Comparison of ENCODE assay signal across 15 cellular contexts in the genomic region with DNA sequence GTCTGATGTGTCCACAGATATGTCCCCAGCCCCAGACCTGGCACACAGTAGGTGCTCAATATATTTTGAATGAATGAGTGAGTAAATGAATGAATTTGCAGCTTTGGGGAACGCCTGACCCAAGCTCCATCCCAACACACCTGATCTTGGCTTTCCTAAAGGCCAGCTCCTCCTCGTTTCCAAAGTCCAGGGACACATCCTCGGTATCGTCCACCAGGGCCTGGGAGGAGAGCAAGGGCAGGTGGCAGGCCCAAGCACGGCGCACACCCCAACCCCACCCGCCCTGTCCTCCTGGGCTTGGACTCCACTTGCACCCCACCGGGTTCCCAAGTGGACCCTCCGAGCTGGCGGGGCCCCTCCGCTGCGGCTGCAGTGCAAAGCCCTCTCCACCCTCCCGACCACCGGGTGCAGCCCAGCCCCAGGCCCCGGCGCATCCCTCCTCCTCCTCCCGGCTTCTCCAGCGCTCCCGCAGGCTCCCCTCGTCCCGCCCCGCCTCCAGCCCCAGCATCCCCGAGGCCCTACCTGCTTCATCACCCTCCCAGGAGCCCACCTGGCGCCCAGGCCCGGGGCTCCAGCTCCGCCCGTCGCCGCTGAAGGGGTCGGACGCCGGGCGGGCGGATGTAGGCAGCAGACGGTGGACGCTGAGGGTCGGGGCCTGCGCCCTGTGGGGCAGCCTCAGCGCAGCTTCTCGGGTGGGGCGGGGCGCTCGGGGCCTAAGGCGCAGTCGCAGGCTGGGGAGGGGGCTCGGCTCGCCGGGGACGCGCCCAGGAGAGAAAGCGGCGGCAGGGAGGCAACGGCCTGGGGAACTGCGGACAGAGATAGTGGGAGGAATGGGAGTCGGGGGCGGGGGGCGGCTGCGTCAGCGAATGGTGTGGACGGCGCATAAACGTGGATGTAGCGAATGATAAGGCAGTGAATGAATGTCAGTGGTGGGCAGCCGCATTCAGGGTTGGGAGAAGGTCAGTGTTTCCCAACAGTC. TPM values are rescaled to one million over a fixed set of nuclear protein-coding genes. Genes with fewer than 3 reads are reported as not detected.
A peak's percentile ranks its signal among the peaks of the same experiment; 100 is the strongest.
DNase-seq lines count a peak whose midpoint lies in the region; ATAC-seq, FAIRE-seq and TF ChIP-seq lines count a peak whose summit lies in the region.
"Had no signal": no experiment of that assay in that cellular context is flagged by ENCODE, and none has a peak within 500 bp of the region (broad histone marks: within the 10 kb centered on the region; RNA-seq: fewer than 3 reads in every experiment).

A gene (minus strand): TSS at position 832 of the 979 bp plus-strand sequence. CDS start 301 bp downstream, at position 531.

- H3K79me2 ChIP-seq in neural progenitor cell (ENCODE audit: low read depth): no peaks in the 10 kb centered on the region

- no peaks in the 10 kb centered on the region for H4K20me1 ChIP-seq in neural progenitor cell (ENCODE audit: low read depth)

- H3K9ac ChIP-seq in neural progenitor cell: peak within 1 kb of the TSS; percentile 41

- peak; percentile 45 for ATAC-seq in Right ventricle myocardium inferior
- no peak for ATAC-seq in Right ventricle myocardium superior (ENCODE audit: poor library complexity)
- no peak for ATAC-seq in activated CD8-positive, alpha-beta memory T cell treated with anti-CD3 and anti-CD28 coated beads, Interleukin-2, amount 10 ng/mL, durations not matched to agents 7 days and 5 days
- no peak for ATAC-seq in body of pancreas

- peaks cover 9% of the 10 kb centered on the region for H3K27me3 ChIP-seq in left ventricle myocardium inferior (ENCODE audit: low read depth)
- H3K27me3 ChIP-seq in neural progenitor cell: peaks cover 4% of the 10 kb centered on the region
- no peaks in the 10 kb centered on the region for H3K27me3 ChIP-seq in vagina
- H3K27me3 ChIP-seq in body of pancreas: no peaks in the 10 kb centered on the region

- H3K36me3 Mint-ChIP-seq in neural progenitor cell: no peaks in the 10 kb centered on the region
- no peaks in the 10 kb centered on the region for H3K36me3 Mint-ChIP-seq in activated CD8-positive, alpha-beta memory T cell treated with anti-CD3 and anti-CD28 coated beads, Interleukin-2, amount 10 ng/mL, durations not matched to agents 7 days and 5 days
- H3K36me3 Mint-ChIP-seq: activated naive CD8-positive, alpha-beta T cell treated with anti-CD3 and anti-CD28 coated beads, Interleukin-2, amount 10 ng/mL, durations not matched to agents 7 days and 5 days had no signal

- H3K9me3 Mint-ChIP-seq in neural progenitor cell: no peaks in the 10 kb centered on the region
- no peaks in the 10 kb centered on the region for H3K9me3 Mint-ChIP-seq in activated CD8-positive, alpha-beta memory T cell treated with anti-CD3 and anti-CD28 coated beads, Interleukin-2, amount 10 ng/mL, durations not matched to agents 7 days and 5 days (ENCODE audit: low read depth)
- H3K9me3 Mint-ChIP-seq: activated naive CD8-positive, alpha-beta T cell treated with anti-CD3 and anti-CD28 coated beads, Interleukin-2, amount 10 ng/mL, durations not matched to agents 7 days and 5 days had no signal

- DNase-seq in Right ventricle myocardium inferior (ENCODE audit: missing footprints) (peak; percentile 70), Right ventricle myocardium superior (no peak), left ventricle myocardium inferior (no peak), neural progenitor cell (ENCODE audit: low spot score) (peak; percentile 80), vagina (ENCODE audit: extremely low spot score in 2 of 2) (no peak), urothelium cell line (ENCODE audit: low spot score) (no peak), body of pancreas (no peak)
- DNase-seq in activated CD8-positive, alpha-beta memory T cell treated with anti-CD3 and anti-CD28 coated beads, Interleukin-2, amount 10 ng/mL, durations not matched to agents 7 days and 5 days: no peak
- DNase-seq: activated CD4-positive, alpha-beta T cell treated with anti-CD3 and anti-CD28 coated beads, Interleukin-2, amount 50 U/mL, for 1 hour; activated naive CD8-positive, alpha-beta T cell treated with anti-CD3 and anti-CD28 coated beads, Interleukin-2, amount 10 ng/mL, durations not matched to agents 7 days and 5 days; DMS79; esophagus squamous epithelium; NCI-H510A had no signal

- peaks cover 10% of the 10 kb centered on the region for H3K27me3 Mint-ChIP-seq in neural progenitor cell (ENCODE audit: insufficient read depth, low read depth)
- no peaks in the 10 kb centered on the region for H3K27me3 Mint-ChIP-seq in activated CD8-positive, alpha-beta memory T cell treated with anti-CD3 and anti-CD28 coated beads, Interleukin-2, amount 10 ng/mL, durations not matched to agents 7 days and 5 days

- H3F3A ChIP-seq in neural progenitor cell (ENCODE audit: low read depth): peaks cover 10% of the 10 kb centered on the region

- intact Hi-C loops in Right ventricle myocardium inferior (cut with DNase I): no loop called here
- intact Hi-C loops in Right ventricle myocardium superior (cut with DNase I): no loop called here
- intact Hi-C loops in left ventricle myocardium inferior (cut with micrococcal nuclease): no loop called here
- intact Hi-C loops in vagina (cut with DNase I): no loop called here
- intact Hi-C loops in body of pancreas (cut with DNase I): no loop called here

- WGBS in body of pancreas, 2 donors: 74 to 75% methylated on average over 39 to 46 of the region's 64 CpGs

- TF ChIP-seq POLR2A in vagina (IDR thresholded peaks at IDR 0.05) (no peak), body of pancreas (IDR thresholded peaks at IDR 0.05) (no peak)

- TF ChIP-seq CTCF in left ventricle myocardium inferior (IDR thresholded peaks at IDR 0.05; ENCODE audit: borderline replicate concordance) (no peak), neural progenitor cell (IDR thresholded peaks at IDR 0.05) (no peak), vagina (IDR thresholded peaks at IDR 0.05) (no peak), body of pancreas (IDR thresholded peaks at IDR 0.05) (no peak)

- no peak within 1 kb of the TSS for H3K27ac ChIP-seq in left ventricle myocardium inferior (replicated peaks)
- H3K27ac ChIP-seq in neural progenitor cell: no peak within 1 kb of the TSS
- H3K27ac ChIP-seq in vagina: no peak within 1 kb of the TSS
- H3K27ac ChIP-seq in body of pancreas: no peak within 1 kb of the TSS
- H3K27ac ChIP-seq: esophagus squamous epithelium had no signal

- FAIRE-seq in urothelium cell line (lab: Jason Lieb, UNC): no peak
- FAIRE-seq: A204.1 had no signal

- H2AFZ ChIP-seq in neural progenitor cell (replicated peaks): peak within 1 kb of the TSS; percentile 99

- CTCF ChIA-PET in activated CD8-positive, alpha-beta memory T cell treated with anti-CD3 and anti-CD28 coated beads, Interleukin-2, amount 10 ng/mL, durations not matched to agents 7 days and 5 days (lab: Charles Lee): no interaction called here

- H3K27ac Mint-ChIP-seq in neural progenitor cell: no peak within 1 kb of the TSS
- no peak within 1 kb of the TSS for H3K27ac Mint-ChIP-seq in activated CD8-positive, alpha-beta memory T cell treated with anti-CD3 and anti-CD28 coated beads, Interleukin-2, amount 10 ng/mL, durations not matched to agents 7 days and 5 days
- H3K27ac Mint-ChIP-seq: activated naive CD8-positive, alpha-beta T cell treated with anti-CD3 and anti-CD28 coated beads, Interleukin-2, amount 10 ng/mL, durations not matched to agents 7 days and 5 days had no signal

- H3K4me2 ChIP-seq in neural progenitor cell: peak within 1 kb of the TSS; percentile 87

- H3K4me3 ChIP-seq in left ventricle myocardium inferior: peak within 1 kb of the TSS; percentile 56
- peak within 1 kb of the TSS; percentile 82 for H3K4me3 ChIP-seq in neural progenitor cell
- peak within 1 kb of the TSS; percentile 27 to 44 for H3K4me3 ChIP-seq in vagina
- H3K4me3 ChIP-seq in body of pancreas: no peak within 1 kb of the TSS
- H3K4me3 ChIP-seq: lung had no signal

- H3K9me3 ChIP-seq in left ventricle myocardium inferior (replicated peaks): no peaks in the 10 kb centered on the region
- H3K9me3 ChIP-seq in neural progenitor cell (ENCODE audit: low read depth): no peaks in the 10 kb centered on the region
- no peaks in the 10 kb centered on the region for H3K9me3 ChIP-seq in vagina
- H3K9me3 ChIP-seq in body of pancreas: no peaks in the 10 kb centered on the region
- H3K9me3 ChIP-seq: esophagus squamous epithelium had no signal

- no peaks in the 10 kb centered on the region for H3K36me3 ChIP-seq in left ventricle myocardium inferior
- no peaks in the 10 kb centered on the region for H3K36me3 ChIP-seq in neural progenitor cell
- H3K36me3 ChIP-seq in vagina: no peaks in the 10 kb centered on the region
- H3K36me3 ChIP-seq in body of pancreas (replicated peaks in 1 of 2; ENCODE audit: insufficient read depth in 1 of 2, low read depth in 2 of 2): no peaks in the 10 kb centered on the region
- H3K36me3 ChIP-seq: esophagus squamous epithelium had no signal

- no peaks in the 10 kb centered on the region for H3K4me1 Mint-ChIP-seq in neural progenitor cell
- peaks cover 8% of the 10 kb centered on the region for H3K4me1 Mint-ChIP-seq in activated CD8-positive, alpha-beta memory T cell treated with anti-CD3 and anti-CD28 coated beads, Interleukin-2, amount 10 ng/mL, durations not matched to agents 7 days and 5 days
- H3K4me1 Mint-ChIP-seq: activated naive CD8-positive, alpha-beta T cell treated with anti-CD3 and anti-CD28 coated beads, Interleukin-2, amount 10 ng/mL, durations not matched to agents 7 days and 5 days had no signal

- peak within 1 kb of the TSS; percentile 80 for H3K4me3 Mint-ChIP-seq in neural progenitor cell
- H3K4me3 Mint-ChIP-seq in activated CD8-positive, alpha-beta memory T cell treated with anti-CD3 and anti-CD28 coated beads, Interleukin-2, amount 10 ng/mL, durations not matched to agents 7 days and 5 days: no peak within 1 kb of the TSS
- H3K4me3 Mint-ChIP-seq: activated naive CD8-positive, alpha-beta T cell treated with anti-CD3 and anti-CD28 coated beads, Interleukin-2, amount 10 ng/mL, durations not matched to agents 7 days and 5 days had no signal

- H3K4me1 ChIP-seq in left ventricle myocardium inferior (no peaks in the 10 kb centered on the region), neural progenitor cell (no peaks in the 10 kb centered on the region), vagina (no peaks in the 10 kb centered on the region), body of pancreas (peaks cover 23% of the 10 kb centered on the region)

RNA-seq across cellular contexts. Expression of the gene that starts here (rescaled TPM):
- total RNA-seq in Right ventricle myocardium inferior: 0.41 TPM
- total RNA-seq in Right ventricle myocardium superior: 0.19 TPM
- 0.22 TPM for total RNA-seq in left ventricle myocardium inferior
- total RNA-seq in neural progenitor cell (ENCODE audit: low replicate concordance): 3.5 and 4.6 TPM in 2 replicates
- 0.98 TPM for total RNA-seq in vagina
- not detected for total RNA-seq in activated CD8-positive, alpha-beta memory T cell treated with anti-CD3 and anti-CD28 coated beads, Interleukin-2, amount 10 ng/mL, durations not matched to agents 7 days and 5 days
- not detected for total RNA-seq in body of pancreas
- total RNA-seq: activated naive CD8-positive, alpha-beta T cell treated with anti-CD3 and anti-CD28 coated beads, Interleukin-2, amount 10 ng/mL, durations not matched to agents 7 days and 5 days had no signal

Comparison
In these comparisons a context has a peak if more than half of its experiments do, and no peak if none do; other contexts are left out.
1. Peak in DNase-seq and ATAC-seq in Right ventricle myocardium inferior; RNA of the gene not detected or under 1 TPM.
2. H3K4me3 ChIP-seq: peak in left ventricle myocardium inferior (single experiment), neural progenitor cell (single experiment) and vagina (2 of 2); none in body of pancreas (0 of 2).